In genomic region chr12:54561164-54561563, GRCh38 we compare ENCODE assay signal across 8 cellular contexts. TPM values are rescaled to one million over a fixed set of nuclear protein-coding genes. Genes with fewer than 3 reads are reported as not detected.
A peak's percentile ranks its signal among the peaks of the same experiment; 100 is the strongest.
DNase-seq lines count a peak whose midpoint lies in the region; ATAC-seq and TF ChIP-seq lines count a peak whose summit lies in the region.

No MANE protein-coding gene starts in this region.

- no peaks in the 10 kb centered on the region for H3K9me3 ChIP-seq in OCI-LY3 (ENCODE audit: insufficient read depth, low read length)
- no peaks in the 10 kb centered on the region for H3K9me3 ChIP-seq in neutrophil
- H3K9me3 ChIP-seq in WERI-Rb-1 (ENCODE audit: severe bottlenecking) = no peaks in the 10 kb centered on the region

- H3K4me1 Mint-ChIP-seq in endothelial cell (ENCODE audit: unreplicated experiment) = peaks cover 35% of the 10 kb centered on the region

- H3K27ac ChIP-seq in OCI-LY3 (ENCODE audit: low read length) (no peak overlapping the region), neutrophil (peak overlapping the region; percentile 78), WERI-Rb-1 (no peak overlapping the region)

- H3K4me2 ChIP-seq in OCI-LY3 (ENCODE audit: low read length) = peak overlapping the region; percentile 67

- peak overlapping the region; percentile 47 for H3K4me3 Mint-ChIP-seq in endothelial cell (ENCODE audit: unreplicated experiment)

- H3K9me3 Mint-ChIP-seq in endothelial cell (ENCODE audit: unreplicated experiment) = no peaks in the 10 kb centered on the region

- H3K36me3 ChIP-seq in OCI-LY3 (replicated peaks; ENCODE audit: low read depth, low read length) (peaks cover 1% of the 10 kb centered on the region), neutrophil (peaks cover 4% of the 10 kb centered on the region), WERI-Rb-1 (no peaks in the 10 kb centered on the region)

- H3K27ac Mint-ChIP-seq in endothelial cell (ENCODE audit: unreplicated experiment) = peak overlapping the region; percentile 52

- no peak overlapping the region for H2AFZ ChIP-seq in OCI-LY3 (ENCODE audit: low read depth, low read length)

- peak overlapping the region; percentile 71; the same call in 1 of the 2 replicates for H3K4me3 ChIP-seq in OCI-LY3 (ENCODE audit: low read length)
- peak overlapping the region; percentile 55 to 62 for H3K4me3 ChIP-seq in neutrophil (ENCODE audit: low read depth in 1 of 2, low read length in 1 of 2)
- H3K4me3 ChIP-seq in foreskin fibroblast (ENCODE audit: low read depth in 1 of 2, low read length in 2 of 2) = no peak overlapping the region
- H3K4me3 ChIP-seq in WERI-Rb-1 (ENCODE audit: low read depth, low read length) = no peak overlapping the region

- DNase-seq in CD1c-positive myeloid dendritic cell (ENCODE audit: extremely low spot score) (peak; percentile 76), endothelial cell (ENCODE audit: low spot score) (no peak), foreskin fibroblast (no peak), WERI-Rb-1 (no peak), NCI-H748 (lab: John Stamatoyannopoulos, UW; ENCODE audit: unreplicated experiment) (no peak)

- peaks cover 12% of the 10 kb centered on the region for H3K27me3 Mint-ChIP-seq in endothelial cell (ENCODE audit: unreplicated experiment)

- TF ChIP-seq CTCF in OCI-LY3 (IDR thresholded peaks at IDR 0.05; ENCODE audit: low read depth, low read length) (no peak), endothelial cell (IDR thresholded peaks at IDR 0.05; ENCODE audit: unreplicated experiment) (no peak), neutrophil (IDR thresholded peaks at IDR 0.05) (no peak), foreskin fibroblast (IDR thresholded peaks at IDR 0.05; ENCODE audit: low read depth, low read length) (no peak), WERI-Rb-1 (IDR thresholded peaks at IDR 0.05; ENCODE audit: low read depth, low read length) (no peak)

- no peaks in the 10 kb centered on the region for H3K27me3 ChIP-seq in OCI-LY3 (ENCODE audit: low read depth, low read length)
- no peaks in the 10 kb centered on the region for H3K27me3 ChIP-seq in neutrophil
- no peaks in the 10 kb centered on the region for H3K27me3 ChIP-seq in WERI-Rb-1 (ENCODE audit: insufficient read depth, low read depth, severe bottlenecking)

- no peaks in the 10 kb centered on the region for H4K20me1 ChIP-seq in OCI-LY3 (ENCODE audit: insufficient read depth, low read length)

- no peaks in the 10 kb centered on the region for H3K79me2 ChIP-seq in OCI-LY3 (ENCODE audit: low read length)

- H3K4me1 ChIP-seq in OCI-LY3 (ENCODE audit: low read length) (peaks cover 17% of the 10 kb centered on the region), neutrophil (ENCODE audit: control insufficient read depth in 1 of 2, insufficient read depth in 1 of 2, low read depth in 1 of 2, low read length in 1 of 2) (peaks cover 27 to 38% of the 10 kb centered on the region in 2 experiments)

- H3K36me3 Mint-ChIP-seq in endothelial cell (ENCODE audit: low read depth, unreplicated experiment) = peaks cover 9% of the 10 kb centered on the region

- no peak for ATAC-seq in HG02763 (IDR thresholded peaks at IDR 0.05; ENCODE audit: unreplicated experiment)

- no peak overlapping the region for H3K9ac ChIP-seq in OCI-LY3 (ENCODE audit: low read length)

RNA-seq across cellular contexts. Expression of gene PDE1B, which starts 11.8 kb away (rescaled TPM):
- total RNA-seq in endothelial cell (ENCODE audit: unreplicated experiment) = 4.1 TPM

RNA-seq across cellular contexts. Expression of gene PPP1R1A, which starts 27.3 kb away (rescaled TPM):
- 1.3 TPM for total RNA-seq in endothelial cell (ENCODE audit: unreplicated experiment)

Comparison
In these comparisons a context has a peak if more than half of its experiments do, and no peak if none do; other contexts are left out.
1. H3K4me3 ChIP-seq: peak in OCI-LY3 (single experiment) and neutrophil (2 of 2); none in foreskin fibroblast (0 of 2) and WERI-Rb-1 (single experiment).